ENCODE assay signal across 8 cellular contexts in genomic region chr10:93816123-93816747, GRCh38. TPM values are rescaled to one million over a fixed set of nuclear protein-coding genes. Genes with fewer than 3 reads are reported as not detected.
A peak's percentile ranks its signal among the peaks of the same experiment; 100 is the strongest.
DNase-seq lines count a peak whose midpoint lies in the region; ATAC-seq and TF ChIP-seq lines count a peak whose summit lies in the region.

No MANE protein-coding gene starts in this region.

- H3K9me3 Mint-ChIP-seq in HFFc6, result no peaks in the 10 kb centered on the region
- no peaks in the 10 kb centered on the region for H3K9me3 Mint-ChIP-seq in activated T-helper 2 cell treated with anti-CD3 and anti-CD28 coated beads, Interferon-gamma antibody, Interleukin-2, Interleukin-4, amounts not matched to agents 10 μg/mL and 5 μg/mL and 100 μg/mL, durations not matched to agents 14 hours and 24 hours and 36 hours

- no peaks in the 10 kb centered on the region for H3K9me3 ChIP-seq in parathyroid adenoma (ENCODE audit: control insufficient read depth, low read length)

- peak overlapping the region; percentile 52 for H2AFZ ChIP-seq in parathyroid adenoma

- peak overlapping the region; percentile 24; the same call in 1 of the 2 replicates for H3K27ac Mint-ChIP-seq in HFFc6
- no peak overlapping the region for H3K27ac Mint-ChIP-seq in activated T-helper 2 cell treated with anti-CD3 and anti-CD28 coated beads, Interferon-gamma antibody, Interleukin-2, Interleukin-4, amounts not matched to agents 10 μg/mL and 5 μg/mL and 100 μg/mL, durations not matched to agents 14 hours and 24 hours and 36 hours

- TF ChIP-seq CTCF in HFFc6 (IDR thresholded peaks at IDR 0.05) (peak; percentile 86), parathyroid adenoma (IDR thresholded peaks at IDR 0.05) (peak; percentile 79)

- no peaks in the 10 kb centered on the region for H3K36me3 Mint-ChIP-seq in HFFc6 (ENCODE audit: low read depth)
- H3K36me3 Mint-ChIP-seq in activated T-helper 2 cell treated with anti-CD3 and anti-CD28 coated beads, Interferon-gamma antibody, Interleukin-2, Interleukin-4, amounts not matched to agents 10 μg/mL and 5 μg/mL and 100 μg/mL, durations not matched to agents 14 hours and 24 hours and 36 hours (ENCODE audit: low read depth), result no peaks in the 10 kb centered on the region

- H3K36me3 ChIP-seq in parathyroid adenoma (ENCODE audit: control insufficient read depth, insufficient read depth, low read length), result no peaks in the 10 kb centered on the region

- in situ Hi-C loops in G401 (cut with HindIII; ENCODE audit: low sequenced_read_pairs), result no loop called here

- H3K4me1 Mint-ChIP-seq in HFFc6 (ENCODE audit: low read depth), result peaks cover 42% of the 10 kb centered on the region
- H3K4me1 Mint-ChIP-seq in activated T-helper 2 cell treated with anti-CD3 and anti-CD28 coated beads, Interferon-gamma antibody, Interleukin-2, Interleukin-4, amounts not matched to agents 10 μg/mL and 5 μg/mL and 100 μg/mL, durations not matched to agents 14 hours and 24 hours and 36 hours (ENCODE audit: low read depth), result peaks cover 3% of the 10 kb centered on the region

- H3K27ac ChIP-seq in parathyroid adenoma, result no peak overlapping the region

- H3K9ac ChIP-seq in parathyroid adenoma, result no peak overlapping the region

- no peaks in the 10 kb centered on the region for H3K79me2 ChIP-seq in parathyroid adenoma

- no peaks in the 10 kb centered on the region for H3K4me1 ChIP-seq in parathyroid adenoma

- ATAC-seq in activated CD4-positive, CD25-positive, alpha-beta regulatory T cell treated with anti-CD3 and anti-CD28 coated beads, Interleukin-2, amount 50 U/mL, for 24 hours, result no peak

- intact Hi-C loops in activated T-helper 2 cell treated with anti-CD3 and anti-CD28 coated beads, Interferon-gamma antibody, Interleukin-2, Interleukin-4, amounts not matched to agents 10 μg/mL and 5 μg/mL and 100 μg/mL, durations not matched to agents 14 hours and 24 hours and 36 hours (cut with micrococcal nuclease), result loop anchor here (5.0 to 10.0 kb wide), 2 partner anchors 41 to 261 kb away; no protein-coding TSS in a partner anchor

- peaks cover 4% of the 10 kb centered on the region for H3K27me3 Mint-ChIP-seq in HFFc6 (ENCODE audit: insufficient read depth)
- H3K27me3 Mint-ChIP-seq in activated T-helper 2 cell treated with anti-CD3 and anti-CD28 coated beads, Interferon-gamma antibody, Interleukin-2, Interleukin-4, amounts not matched to agents 10 μg/mL and 5 μg/mL and 100 μg/mL, durations not matched to agents 14 hours and 24 hours and 36 hours (ENCODE audit: low read depth), result peaks cover 34% of the 10 kb centered on the region

- DNase-seq in G401 (ENCODE audit: low spot score), result peak; percentile 86
- DNase-seq in HFFc6, result peak; percentile 57
- peak; percentile 24 for DNase-seq in NCI-H774 (lab: John Stamatoyannopoulos, UW)
- peak; percentile 10 for DNase-seq in activated T-helper 2 cell treated with anti-CD3 and anti-CD28 coated beads, Interferon-gamma antibody, Interleukin-2, Interleukin-4, amounts not matched to agents 10 μg/mL and 5 μg/mL and 100 μg/mL, durations not matched to agents 14 hours and 24 hours and 36 hours (ENCODE audit: low spot score)
- peak; percentile 52 for DNase-seq in globus pallidus (ENCODE audit: low spot score)
- no peak for DNase-seq in DMS79 treated with DMSO at 0.1 percent for 48 hours (lab: John Stamatoyannopoulos, UW)

- H3K4me2 ChIP-seq in parathyroid adenoma (ENCODE audit: low read length), result no peak overlapping the region

- no peak overlapping the region for H3K4me3 ChIP-seq in parathyroid adenoma (ENCODE audit: low read depth, low read length)

- peak overlapping the region; percentile 18 for H3K4me3 Mint-ChIP-seq in HFFc6
- H3K4me3 Mint-ChIP-seq in activated T-helper 2 cell treated with anti-CD3 and anti-CD28 coated beads, Interferon-gamma antibody, Interleukin-2, Interleukin-4, amounts not matched to agents 10 μg/mL and 5 μg/mL and 100 μg/mL, durations not matched to agents 14 hours and 24 hours and 36 hours (ENCODE audit: low read depth), result no peak overlapping the region

- H3K27me3 ChIP-seq in parathyroid adenoma (ENCODE audit: control insufficient read depth, insufficient read depth, low read length), result no peaks in the 10 kb centered on the region

RNA-seq across cellular contexts. Expression of gene LGI1, which starts 58.5 kb away (rescaled TPM):
- 71.8 and 92.7 TPM in 2 replicates for total RNA-seq in G401 (2014; rRNA removed; shearing (Covaris generic))
- not detected for total RNA-seq in HFFc6 (2021; fragmentation: NEBNext Ultra II Directional; extraction: Animal tissue kit (Norgen Biotek cat#: 25700))
- not detected in 2 replicates for total RNA-seq in activated T-helper 2 cell treated with anti-CD3 and anti-CD28 coated beads, Interferon-gamma antibody, Interleukin-2, Interleukin-4, amounts not matched to agents 10 μg/mL and 5 μg/mL and 100 μg/mL, durations not matched to agents 14 hours and 24 hours and 36 hours

Comparison
In these comparisons a context has a peak if more than half of its experiments do, and no peak if none do; other contexts are left out.
1. RNA of gene LGI1, which starts 58.5 kb away (total RNA-seq): 71.8 to 92.7 TPM in G401; not detected in HFFc6 and not detected in activated T-helper 2 cell treated with anti-CD3 and anti-CD28 coated beads, Interferon-gamma antibody, Interleukin-2, Interleukin-4, amounts not matched to agents 10 μg/mL and 5 μg/mL and 100 μg/mL, durations not matched to agents 14 hours and 24 hours and 36 hours; every median in the first group is over 10 times any median in the second.